10 cellular contexts compared by ENCODE assay signal in the genomic region with DNA sequence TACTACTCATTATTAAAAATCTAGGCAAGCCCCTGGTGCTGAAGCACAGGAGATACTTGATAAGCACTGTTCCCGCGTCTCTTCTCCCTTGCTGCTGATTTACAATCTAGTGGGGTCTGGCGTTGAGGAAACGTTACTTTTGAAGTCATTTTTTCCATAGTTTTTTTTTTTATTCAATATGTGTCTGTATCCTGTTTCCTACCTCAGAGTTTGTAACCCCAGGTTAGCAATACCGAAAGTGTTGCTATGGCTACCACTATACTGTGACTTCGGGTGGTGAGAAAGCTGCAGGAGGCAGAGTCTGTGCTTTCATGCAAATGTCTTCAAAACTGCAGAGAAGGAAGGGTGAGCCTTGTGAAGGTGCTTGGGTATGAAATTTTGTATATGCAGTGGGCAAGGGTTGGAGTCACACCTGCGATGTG.
DNase-seq lines count a peak whose midpoint lies in the region; ATAC-seq lines count a peak whose summit lies in the region.
"Had no signal": no experiment of that assay in that cellular context is flagged by ENCODE, and none has a peak within 500 bp of the region (broad histone marks: within the 10 kb centered on the region; RNA-seq: fewer than 3 reads in every experiment).

No MANE protein-coding gene starts in this region.

- peak overlapping the region in 1 of 9 donors; percentile 14 for H3K27ac Mint-ChIP-seq in naive thymus-derived CD4-positive, alpha-beta T cell

- H3K9me3 Mint-ChIP-seq in naive thymus-derived CD4-positive, alpha-beta T cell: peaks cover 0 to 4% (median 0%) of the 10 kb centered on the region in 11 donors

- H3K27me3 ChIP-seq in naive thymus-derived CD4-positive, alpha-beta T cell (ENCODE audit: control insufficient read depth in 2 of 2, insufficient read depth in 2 of 2, low read length in 2 of 2): no peaks in the 10 kb centered on the region

- H3K4me1 ChIP-seq in naive thymus-derived CD4-positive, alpha-beta T cell (ENCODE audit: control insufficient read depth in 2 of 2, insufficient read depth in 2 of 2, low read length in 2 of 2): no peaks in the 10 kb centered on the region

- peak overlapping the region in 2 of 10 donors; percentile 0 to 24 for H3K4me3 Mint-ChIP-seq in naive thymus-derived CD4-positive, alpha-beta T cell

- no peak overlapping the region for H3K27ac ChIP-seq in naive thymus-derived CD4-positive, alpha-beta T cell (ENCODE audit: low read depth, low read length)

- H3K27me3 Mint-ChIP-seq in naive thymus-derived CD4-positive, alpha-beta T cell: no peaks in the 10 kb centered on the region

- POLR2A ChIA-PET in naive thymus-derived CD4-positive, alpha-beta T cell (lab: Charles Lee): no interaction called here

- peak; percentile 3 for DNase-seq in NCI-H748 (lab: John Stamatoyannopoulos, UW; ENCODE audit: unreplicated experiment)
- no peak for DNase-seq in NCI-H748 treated with DMSO at 0.1 percent for 48 hours (lab: John Stamatoyannopoulos, UW)
- peak in 1 of 9 donors; percentile 24 for DNase-seq in naive thymus-derived CD4-positive, alpha-beta T cell
- no peak for DNase-seq in T1000 (lab: John Stamatoyannopoulos, UW)
- DNase-seq in iPS-NIHi11 (ENCODE audit: low spot score): no peak
- DNase-seq in G401 (ENCODE audit: low spot score): no peak
- DNase-seq: H7, NCI-H774 had no signal

- H3K9me3 ChIP-seq in naive thymus-derived CD4-positive, alpha-beta T cell (ENCODE audit: control insufficient read depth in 2 of 3, low read length in 3 of 3): no peaks in the 10 kb centered on the region

- H3K4me3 ChIP-seq in naive thymus-derived CD4-positive, alpha-beta T cell (ENCODE audit: low read length): no peak overlapping the region

- in situ Hi-C loops in G401 (cut with HindIII; ENCODE audit: low sequenced_read_pairs): no loop called here

- H3K4me1 Mint-ChIP-seq in naive thymus-derived CD4-positive, alpha-beta T cell: peaks cover 0 to 12% (median 0%) of the 10 kb centered on the region in 7 donors

- CTCF ChIA-PET in naive thymus-derived CD4-positive, alpha-beta T cell (lab: Charles Lee): no interaction called here

- peak; percentile 96 for ATAC-seq in GM21619 (IDR thresholded peaks at IDR 0.05; ENCODE audit: unreplicated experiment)
- ATAC-seq in HG03460 (IDR thresholded peaks at IDR 0.05; ENCODE audit: unreplicated experiment): peak; percentile 98
- peak; percentile 27 for ATAC-seq in naive thymus-derived CD4-positive, alpha-beta T cell

- no peaks in the 10 kb centered on the region for H3K36me3 ChIP-seq in naive thymus-derived CD4-positive, alpha-beta T cell (ENCODE audit: control insufficient read depth in 2 of 3, insufficient read depth in 3 of 3, low read length in 3 of 3)

- no peaks in the 10 kb centered on the region for H3K36me3 Mint-ChIP-seq in naive thymus-derived CD4-positive, alpha-beta T cell

- intact Hi-C loops in naive thymus-derived CD4-positive, alpha-beta T cell (cut with micrococcal nuclease): no loop called here

Comparison
In these comparisons a context has a peak if more than half of its experiments do, and no peak if none do; other contexts are left out.
1. ATAC-seq: peak in every context shown above with its lines; median percentile 98 in HG03460; 96 in GM21619; 27 in naive thymus-derived CD4-positive, alpha-beta T cell.